Comparison of ENCODE assay signal across 39 cellular contexts in the genomic region with DNA sequence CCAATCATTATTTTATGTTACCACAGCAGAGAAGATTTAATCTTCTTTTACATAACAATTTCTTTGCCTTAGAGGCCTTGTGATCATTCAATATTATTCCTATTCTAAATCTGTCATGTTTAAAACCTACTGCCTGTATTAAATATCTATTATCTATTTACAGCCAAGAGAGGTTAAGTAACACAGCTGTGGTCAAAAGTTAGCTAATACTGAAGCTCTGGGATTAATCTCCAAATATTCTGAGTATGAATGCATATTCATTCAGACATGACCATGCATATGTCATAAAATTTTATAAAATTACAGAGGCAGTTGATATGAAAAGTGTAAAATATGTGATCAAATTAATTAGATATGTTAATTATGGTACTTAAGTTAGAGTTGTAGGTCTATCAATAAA.
"Had no signal": no experiment of that assay in that cellular context is flagged by ENCODE, and none has a peak within 500 bp of the region (broad histone marks: within the 10 kb centered on the region; RNA-seq: fewer than 3 reads in every experiment).

No MANE protein-coding gene starts in this region.

- DNase-seq: activated B cell treated with CpG ODN at 0.5 μM for 24 hours; activated CD4-positive, alpha-beta memory T cell treated with anti-CD3 and anti-CD28 coated beads for 36 hours; activated CD4-positive, alpha-beta T cell treated with anti-CD3 and anti-CD28 coated beads for 4 hours; activated CD4-positive, alpha-beta T cell treated with anti-CD3 and anti-CD28 coated beads, Interleukin-2, amount 10 ng/mL, durations not matched to agents 24 days and 14 days; activated CD4-positive, alpha-beta T cell treated with anti-CD3 and anti-CD28 coated beads, Interleukin-2, amount 50 U/mL, for 1 hour; activated CD4-positive, alpha-beta T cell treated with anti-CD3 and anti-CD28 coated beads, Interleukin-2, amount 50 U/mL, for 4 hours; activated CD4-positive, CD25-positive, alpha-beta regulatory T cell treated with anti-CD3 and anti-CD28 coated beads, Interleukin-2, amount 50 U/mL, for 72 hours; activated CD8-positive, alpha-beta memory T cell treated with anti-CD3 and anti-CD28 coated beads, Interleukin-2, amount 50 U/mL, for 4 hours; activated CD8-positive, alpha-beta T cell treated with anti-CD3 and anti-CD28 coated beads for 36 hours; activated effector memory CD4-positive, alpha-beta T cell treated with anti-CD3 and anti-CD28 coated beads, Interleukin-2, amount 50 U/mL, for 16 hours; activated gamma-delta T cell treated with Interleukin-2 at 50 U/mL for 16 hours; activated naive CD4-positive, alpha-beta T cell; activated naive CD4-positive, alpha-beta T cell treated with anti-CD3 and anti-CD28 coated beads for 36 hours; activated naive CD4-positive, alpha-beta T cell treated with anti-CD3 and anti-CD28 coated beads, Interleukin-2, amount 50 U/mL, for 16 hours; activated naive CD8-positive, alpha-beta T cell treated with anti-CD3 and anti-CD28 coated beads for 36 hours; activated T-cell treated with anti-CD3 and anti-CD28 coated beads for 4 hours; activated T-cell treated with anti-CD3 and anti-CD28 coated beads, Interleukin-2, amount 50 U/mL, for 1 hour; activated T-cell treated with anti-CD3 and anti-CD28 coated beads, Interleukin-2, amount 50 U/mL, for 48 hours; adrenal gland; amygdala; anterior cingulate cortex; caudate nucleus; cerebellar nuclear complex; SW 1271; T-helper 1 cell; T-helper 2 cell; T-helper 9 cell had no signal

- H3K4me3 Mint-ChIP-seq: activated B cell treated with CpG ODN at 0.5 μM for 24 hours; activated CD4-positive, alpha-beta memory T cell treated with anti-CD3 and anti-CD28 coated beads for 36 hours; activated CD4-positive, alpha-beta T cell treated with anti-CD3 and anti-CD28 coated beads, Interleukin-2, amount 10 ng/mL, durations not matched to agents 24 days and 14 days; activated CD8-positive, alpha-beta T cell treated with anti-CD3 and anti-CD28 coated beads for 36 hours; activated naive CD4-positive, alpha-beta T cell treated with anti-CD3 and anti-CD28 coated beads for 36 hours; activated naive CD8-positive, alpha-beta T cell treated with anti-CD3 and anti-CD28 coated beads for 36 hours; activated T-helper 1 cell treated with anti-CD3 and anti-CD28 coated beads, Interleukin-12 subunit alpha, Interleukin-12 subunit beta, Interleukin-2, Interleukin-4 antibody, amounts not matched to agents 30 ng/mL and 10 ng/mL and 1 ng/mL, durations not matched to agents 14 hours and 24 hours and 36 hours; activated T-helper 17 cell treated with anti-CD3 and anti-CD28 coated beads, Interleukin-2, amount 50 U/mL, for 72 hours; brain; central memory CD8-positive, alpha-beta T cell; T-helper 1 cell treated with Interleukin-12 subunit alpha and Interleukin-12 subunit beta and Interleukin-4 antibody, amounts not matched to agents 30 μg/mL and 1 μg/mL, for 36 hours; T-helper 2 cell treated with Interferon-gamma antibody and Interleukin-4, amounts not matched to agents 5 μg/mL and 100 μg/mL, for 36 hours had no signal

- H3K4me3 ChIP-seq: adrenal gland, ascending aorta, cardiac muscle cell had no signal

- H3K27ac ChIP-seq: adrenal gland, ascending aorta, cardiac muscle cell, VCaP had no signal

- H3K4me1 Mint-ChIP-seq: activated B cell treated with CpG ODN at 0.5 μM for 24 hours; brain; central memory CD8-positive, alpha-beta T cell had no signal

- H3K27ac Mint-ChIP-seq: activated B cell treated with CpG ODN at 0.5 μM for 24 hours; activated CD4-positive, alpha-beta memory T cell treated with anti-CD3 and anti-CD28 coated beads for 36 hours; activated CD8-positive, alpha-beta T cell treated with anti-CD3 and anti-CD28 coated beads for 36 hours; activated naive CD4-positive, alpha-beta T cell treated with anti-CD3 and anti-CD28 coated beads for 36 hours; activated naive CD8-positive, alpha-beta T cell treated with anti-CD3 and anti-CD28 coated beads for 36 hours; activated T-helper 1 cell treated with anti-CD3 and anti-CD28 coated beads, Interleukin-12 subunit alpha, Interleukin-12 subunit beta, Interleukin-2, Interleukin-4 antibody, amounts not matched to agents 30 ng/mL and 10 ng/mL and 1 ng/mL, durations not matched to agents 14 hours and 24 hours and 36 hours; activated T-helper 17 cell treated with anti-CD3 and anti-CD28 coated beads, Interleukin-2, amount 50 U/mL, for 72 hours; brain; T-helper 1 cell treated with Interleukin-12 subunit alpha and Interleukin-12 subunit beta and Interleukin-4 antibody, amounts not matched to agents 30 μg/mL and 1 μg/mL, for 36 hours; T-helper 2 cell treated with Interferon-gamma antibody and Interleukin-4, amounts not matched to agents 5 μg/mL and 100 μg/mL, for 36 hours had no signal

- H3K4me1 ChIP-seq: adrenal gland, ascending aorta had no signal

- FAIRE-seq: bronchial epithelial cell, TTC549 had no signal

- H3K9me3 ChIP-seq: adrenal gland, ascending aorta had no signal

- H3K27me3 ChIP-seq: adrenal gland, ascending aorta had no signal

- H3K27me3 Mint-ChIP-seq: activated B cell treated with CpG ODN at 0.5 μM for 24 hours; activated CD4-positive, alpha-beta memory T cell treated with anti-CD3 and anti-CD28 coated beads for 36 hours; activated CD4-positive, alpha-beta T cell treated with anti-CD3 and anti-CD28 coated beads, Interleukin-2, amount 10 ng/mL, durations not matched to agents 24 days and 14 days; activated CD8-positive, alpha-beta T cell treated with anti-CD3 and anti-CD28 coated beads for 36 hours; activated naive CD8-positive, alpha-beta T cell treated with anti-CD3 and anti-CD28 coated beads for 36 hours; activated T-helper 17 cell treated with anti-CD3 and anti-CD28 coated beads, Interleukin-2, amount 50 U/mL, for 72 hours; brain; central memory CD8-positive, alpha-beta T cell had no signal

- ATAC-seq: activated CD8-positive, alpha-beta T cell treated with anti-CD3 and anti-CD28 coated beads for 36 hours; activated naive CD4-positive, alpha-beta T cell treated with anti-CD3 and anti-CD28 coated beads, Interleukin-2, amount 50 U/mL, for 72 hours; activated T-helper 17 cell treated with anti-CD3 and anti-CD28 coated beads, Interleukin-2, amount 50 U/mL, for 72 hours had no signal

- H3K36me3 ChIP-seq: adrenal gland, ascending aorta, cardiac muscle cell had no signal

- H3K9me3 Mint-ChIP-seq: activated T-helper 17 cell treated with anti-CD3 and anti-CD28 coated beads, Interleukin-2, amount 50 U/mL, for 72 hours; central memory CD8-positive, alpha-beta T cell had no signal
